Comparison of ENCODE assay signal across 8 cellular contexts in the genomic region with DNA sequence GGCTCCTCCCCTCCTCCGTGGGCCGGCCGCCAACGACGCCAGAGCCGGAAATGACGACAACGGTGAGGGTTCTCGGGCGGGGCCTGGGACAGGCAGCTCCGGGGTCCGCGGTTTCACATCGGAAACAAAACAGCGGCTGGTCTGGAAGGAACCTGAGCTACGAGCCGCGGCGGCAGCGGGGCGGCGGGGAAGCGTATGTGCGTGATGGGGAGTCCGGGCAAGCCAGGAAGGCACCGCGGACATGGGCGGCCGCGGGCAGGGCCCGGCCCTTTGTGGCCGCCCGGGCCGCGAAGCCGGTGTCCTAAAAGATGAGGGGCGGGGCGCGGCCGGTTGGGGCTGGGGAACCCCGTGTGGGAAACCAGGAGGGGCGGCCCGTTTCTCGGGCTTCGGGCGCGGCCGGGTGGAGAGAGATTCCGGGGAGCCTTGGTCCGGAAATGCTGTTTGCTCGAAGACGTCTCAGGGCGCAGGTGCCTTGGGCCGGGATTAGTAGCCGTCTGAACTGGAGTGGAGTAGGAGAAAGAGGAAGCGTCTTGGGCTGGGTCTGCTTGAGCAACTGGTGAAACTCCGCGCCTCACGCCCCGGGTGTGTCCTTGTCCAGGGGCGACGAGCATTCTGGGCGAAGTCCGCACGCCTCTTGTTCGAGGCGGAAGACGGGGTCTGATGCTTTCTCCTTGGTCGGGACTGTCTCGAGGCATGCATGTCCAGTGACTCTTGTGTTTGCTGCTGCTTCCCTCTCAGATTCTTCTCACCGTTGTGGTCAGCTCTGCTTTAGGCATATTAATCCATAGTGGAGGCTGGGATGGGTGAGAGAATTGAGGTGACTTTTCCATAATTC. TPM values are rescaled to one million over a fixed set of nuclear protein-coding genes. Genes with fewer than 3 reads are reported as not detected.
A peak's percentile ranks its signal among the peaks of the same experiment; 100 is the strongest.
DNase-seq lines count a peak whose midpoint lies in the region; TF ChIP-seq lines count a peak whose summit lies in the region.

A gene (plus strand): TSS at position 121 of the 835 bp plus-strand sequence. CDS start 11,513 bp downstream, outside the sequence.

- H2BK12ac ChIP-seq in neuronal stem cell (ENCODE audit: low read length), result no peak within 1 kb of the TSS

- peak; percentile 98 for DNase-seq in GM03348 (ENCODE audit: low spot score)
- DNase-seq in HEK293T (ENCODE audit: extremely low spot score), result peak; percentile 98
- peak; percentile 92 for DNase-seq in MV-4-11 (lab: John Stamatoyannopoulos, UW)
- DNase-seq in SK-N-DZ (ENCODE audit: low spot score), result peak; percentile 87
- DNase-seq in activated naive CD4-positive, alpha-beta T cell treated with anti-CD3 and anti-CD28 coated beads for 36 hours, result peak; percentile 98
- DNase-seq in foreskin melanocyte, result peak; percentile 73
- DNase-seq in neuronal stem cell (ENCODE audit: low spot score), result peak; percentile 91

- WGBS in neuronal stem cell (ENCODE audit: extremely low coverage in 2 of 2, insufficient read length in 2 of 2, insufficient replicate concordance in 1 of 2), 2 donors, result no CpG with 5 or more reads among the region's 71 CpGs

- H4K91ac ChIP-seq in neuronal stem cell (ENCODE audit: low read depth, low read length, poor library complexity), result no peak within 1 kb of the TSS

- peak within 1 kb of the TSS; percentile 96 for H3K4me2 ChIP-seq in neuronal stem cell (ENCODE audit: insufficient read depth, low read length, poor library complexity, severe bottlenecking)

- H3K18ac ChIP-seq in neuronal stem cell (ENCODE audit: low read length), result peak within 1 kb of the TSS; percentile 96

- H3K4ac ChIP-seq in neuronal stem cell (ENCODE audit: low read length), result no peak within 1 kb of the TSS

- peaks cover 6% of the 10 kb centered on the region for H3K36me3 Mint-ChIP-seq in activated naive CD4-positive, alpha-beta T cell treated with anti-CD3 and anti-CD28 coated beads for 36 hours (ENCODE audit: low read depth)

- H3K14ac ChIP-seq in neuronal stem cell (ENCODE audit: low read length), result peak within 1 kb of the TSS; percentile 97

- H3K27ac ChIP-seq in neuronal stem cell (replicated peaks; ENCODE audit: low read length) (peak within 1 kb of the TSS; percentile 77), subcutaneous abdominal adipose tissue (ENCODE audit: low read depth, low read length) (peak within 1 kb of the TSS; percentile 93)

- peak within 1 kb of the TSS; percentile 98 for H3K4me3 Mint-ChIP-seq in activated naive CD4-positive, alpha-beta T cell treated with anti-CD3 and anti-CD28 coated beads for 36 hours

- H2AFZ ChIP-seq in neuronal stem cell (ENCODE audit: low read length), result peak within 1 kb of the TSS; percentile 94

- peak within 1 kb of the TSS; percentile 86 to 91 for H3K4me3 ChIP-seq in neuronal stem cell (ENCODE audit: low read length in 2 of 2)
- peak within 1 kb of the TSS; percentile 72 to 96 (median 83) for H3K4me3 ChIP-seq in subcutaneous abdominal adipose tissue (ENCODE audit: low read depth in 1 of 5, low read length in 5 of 5)

- H3K27ac Mint-ChIP-seq in activated naive CD4-positive, alpha-beta T cell treated with anti-CD3 and anti-CD28 coated beads for 36 hours, result peak within 1 kb of the TSS; percentile 97

- H3K36me3 ChIP-seq in neuronal stem cell (replicated peaks in 1 of 2; ENCODE audit: control insufficient read depth in 2 of 2, insufficient read depth in 2 of 2, low read length in 2 of 2) (peaks cover 0 to 4% of the 10 kb centered on the region in 2 donors), subcutaneous abdominal adipose tissue (ENCODE audit: control insufficient read depth in 5 of 5, insufficient read depth in 5 of 5, low read length in 5 of 5) (no peaks in the 10 kb centered on the region)

- H3K23ac ChIP-seq in neuronal stem cell (ENCODE audit: low read depth, low read length, poor library complexity), result peak within 1 kb of the TSS; percentile 97

- peaks cover 26% of the 10 kb centered on the region for H3K4me1 Mint-ChIP-seq in activated naive CD4-positive, alpha-beta T cell treated with anti-CD3 and anti-CD28 coated beads for 36 hours (ENCODE audit: low read depth)

- H3K9me3 Mint-ChIP-seq in activated naive CD4-positive, alpha-beta T cell treated with anti-CD3 and anti-CD28 coated beads for 36 hours, result peaks cover 12% of the 10 kb centered on the region

- peaks cover 17% of the 10 kb centered on the region for H3K79me1 ChIP-seq in neuronal stem cell (ENCODE audit: low read depth, low read length)

- no peak within 1 kb of the TSS for H4K8ac ChIP-seq in neuronal stem cell (ENCODE audit: low read depth, low read length)

- CTCF ChIA-PET in HEK293T (lab: Yijun Ruan, JAX), result no interaction called here
- CTCF ChIA-PET in activated naive CD4-positive, alpha-beta T cell treated with anti-CD3 and anti-CD28 coated beads for 36 hours (lab: Charles Lee), result interaction anchor here (0.7 kb wide), 1 partner anchor 45 kb away, joined by 3 read pairs; no protein-coding TSS in a partner anchor

- H2BK120ac ChIP-seq in neuronal stem cell (ENCODE audit: low read depth, low read length), result no peak within 1 kb of the TSS

- peak within 1 kb of the TSS; percentile 93 for H2BK5ac ChIP-seq in neuronal stem cell (ENCODE audit: low read length)

- H3K9me3 ChIP-seq in neuronal stem cell (replicated peaks in 1 of 2; ENCODE audit: control insufficient read depth in 2 of 2, insufficient read depth in 1 of 2, low read depth in 1 of 2, low read length in 2 of 2) (peaks cover 2 to 7% of the 10 kb centered on the region in 2 donors), subcutaneous abdominal adipose tissue (ENCODE audit: control insufficient read depth in 5 of 5, low read length in 5 of 5) (peaks cover 0 to 2% (median 0%) of the 10 kb centered on the region in 5 donors)

- no peaks in the 10 kb centered on the region for H3K27me3 Mint-ChIP-seq in activated naive CD4-positive, alpha-beta T cell treated with anti-CD3 and anti-CD28 coated beads for 36 hours (ENCODE audit: low read depth)

- H3K9ac ChIP-seq in neuronal stem cell (ENCODE audit: low read depth, low read length, poor library complexity), result peak within 1 kb of the TSS; percentile 94
- peak within 1 kb of the TSS; percentile 72 to 95 (median 85) for H3K9ac ChIP-seq in subcutaneous abdominal adipose tissue (ENCODE audit: low read length in 5 of 5)

- H3K4me1 ChIP-seq in neuronal stem cell (ENCODE audit: control insufficient read depth in 2 of 2, insufficient read depth in 1 of 2, low read depth in 1 of 2, low read length in 2 of 2), result peaks cover 3 to 8% of the 10 kb centered on the region in 2 donors
- peaks cover 9 to 19% (median 17%) of the 10 kb centered on the region in 5 donors for H3K4me1 ChIP-seq in subcutaneous abdominal adipose tissue (ENCODE audit: control insufficient read depth in 5 of 5, insufficient read depth in 5 of 5, low read length in 5 of 5)

- H2BK15ac ChIP-seq in neuronal stem cell (ENCODE audit: low read length), result peak within 1 kb of the TSS; percentile 67

- intact Hi-C loops in activated naive CD4-positive, alpha-beta T cell treated with anti-CD3 and anti-CD28 coated beads for 36 hours (cut with micrococcal nuclease), result loop anchor here (1.0 to 10.0 kb wide), 6 partner anchors 78 to 948 kb away; a partner anchor contains a TSS

- peak within 1 kb of the TSS; percentile 70 for H2AK5ac ChIP-seq in neuronal stem cell (ENCODE audit: low read depth, low read length)

- H3K27me3 ChIP-seq in neuronal stem cell (ENCODE audit: control insufficient read depth in 3 of 3, insufficient read depth in 3 of 3, low read depth in 1 of 3, low read length in 3 of 3) (no peaks in the 10 kb centered on the region), subcutaneous abdominal adipose tissue (ENCODE audit: control insufficient read depth in 5 of 5, insufficient read depth in 4 of 5, low read length in 5 of 5) (no peaks in the 10 kb centered on the region)

- POLR2A ChIA-PET in HEK293T (lab: Yijun Ruan, JAX), result interaction anchor here (0.8 to 2.7 kb wide), 8 partner anchors 12 to 340 kb away, joined by 3 to 33 read pairs (median 4); a partner anchor contains a TSS

TF ChIP-seq in HEK293T, 16 proteins besides CTCF, POLR2A, EP300 and RAD21:
- TF ChIP-seq, protein P1, sequence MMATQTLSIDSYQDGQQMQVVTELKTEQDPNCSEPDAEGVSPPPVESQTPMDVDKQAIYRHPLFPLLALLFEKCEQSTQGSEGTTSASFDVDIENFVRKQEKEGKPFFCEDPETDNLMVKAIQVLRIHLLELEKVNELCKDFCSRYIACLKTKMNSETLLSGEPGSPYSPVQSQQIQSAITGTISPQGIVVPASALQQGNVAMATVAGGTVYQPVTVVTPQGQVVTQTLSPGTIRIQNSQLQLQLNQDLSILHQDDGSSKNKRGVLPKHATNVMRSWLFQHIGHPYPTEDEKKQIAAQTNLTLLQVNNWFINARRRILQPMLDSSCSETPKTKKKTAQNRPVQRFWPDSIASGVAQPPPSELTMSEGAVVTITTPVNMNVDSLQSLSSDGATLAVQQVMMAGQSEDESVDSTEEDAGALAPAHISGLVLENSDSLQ (IDR thresholded peaks at IDR 0.05), result no peak
- TF ChIP-seq L3MBTL2 (conservative IDR thresholded peaks at IDR 0.05) (peak; percentile 67), ELF4 (IDR thresholded peaks at IDR 0.05) (no peak)
TF ChIP-seq in HEK293T: peak in this region for 1.

RNA-seq across cellular contexts. Expression of the gene that starts here (rescaled TPM):
- 18.2 and 23.3 TPM in 2 replicates for polyA plus RNA-seq in SK-N-DZ (2014; cell fraction: cytosol; rRNA removed)
- 13.6 and 15.0 TPM in 2 replicates for polyA plus RNA-seq in SK-N-DZ (2014; cell fraction: nucleus; rRNA removed)
- 10 to 100 TPM; 24.5 to 26.0 TPM for total RNA-seq in activated naive CD4-positive, alpha-beta T cell treated with anti-CD3 and anti-CD28 coated beads for 36 hours
- polyA plus RNA-seq in neuronal stem cell (2013, experiment 1 of 2), result 43.0 TPM
- polyA plus RNA-seq in neuronal stem cell (2013, experiment 2 of 2), result 44.1 TPM

Comparison
In these comparisons a context has a peak if more than half of its experiments do, and no peak if none do; other contexts are left out.
1. Peak in every context shown above with its lines: DNase-seq, H3K4me3 ChIP-seq and H3K27ac ChIP-seq.